In genomic region chr9:72753261-72753893, GRCh38 we compare ENCODE assay signal across 9 cellular contexts.
DNase-seq lines count a peak whose midpoint lies in the region; ATAC-seq and TF ChIP-seq lines count a peak whose summit lies in the region.
"Had no signal": no experiment of that assay in that cellular context is flagged by ENCODE, and none has a peak within 500 bp of the region (broad histone marks: within the 10 kb centered on the region; RNA-seq: fewer than 3 reads in every experiment).

No MANE protein-coding gene starts in this region.

- H3K36me3 ChIP-seq in OCI-LY3 (replicated peaks; ENCODE audit: low read depth, low read length) (no peaks in the 10 kb centered on the region), smooth muscle cell (ENCODE audit: low read depth) (no peaks in the 10 kb centered on the region)

- DNase-seq in GM13977 (ENCODE audit: low spot score) (no peak), fibroblast of villous mesenchyme (ENCODE audit: low read depth) (peak; percentile 28), smooth muscle cell (lab: John Stamatoyannopoulos, UW; ENCODE audit: unreplicated experiment) (no peak), NCI-H2107 (lab: John Stamatoyannopoulos, UW) (no peak), cardiac septum (ENCODE audit: low spot score) (no peak)
- DNase-seq: activated CD8-positive, alpha-beta memory T cell treated with anti-CD3 and anti-CD28 coated beads, Interleukin-2, amount 10 ng/mL, durations not matched to agents 7 days and 5 days; right cardiac atrium had no signal

- peak; percentile 13 for TF ChIP-seq CTCF in GM13977 (IDR thresholded peaks at IDR 0.05; ENCODE audit: extremely low read depth, insufficient read depth, missing control alignments)
- peak; percentile 35 for TF ChIP-seq CTCF in OCI-LY3 (IDR thresholded peaks at IDR 0.05; ENCODE audit: low read depth, low read length)
- TF ChIP-seq CTCF in fibroblast of villous mesenchyme (IDR thresholded peaks at IDR 0.05; ENCODE audit: insufficient read depth, low read depth, low read length) = peak; percentile 46
- peak; percentile 43 for TF ChIP-seq CTCF in smooth muscle cell (IDR thresholded peaks at IDR 0.05; ENCODE audit: borderline replicate concordance, insufficient read depth, poor library complexity, severe bottlenecking)

- H4K20me1 ChIP-seq in OCI-LY3 (ENCODE audit: insufficient read depth, low read length) (no peaks in the 10 kb centered on the region), smooth muscle cell (ENCODE audit: low read depth) (no peaks in the 10 kb centered on the region)

- H3F3A ChIP-seq in smooth muscle cell (ENCODE audit: low read depth) = no peaks in the 10 kb centered on the region

- no peak for ATAC-seq in HG02678 (IDR thresholded peaks at IDR 0.05; ENCODE audit: unreplicated experiment)
- ATAC-seq: activated CD8-positive, alpha-beta memory T cell treated with anti-CD3 and anti-CD28 coated beads, Interleukin-2, amount 10 ng/mL, durations not matched to agents 7 days and 5 days; right cardiac atrium had no signal

- H3K9me3 ChIP-seq in OCI-LY3 (ENCODE audit: insufficient read depth, low read length) (no peaks in the 10 kb centered on the region), smooth muscle cell (replicated peaks; ENCODE audit: low read depth) (no peaks in the 10 kb centered on the region)

- intact Hi-C loops in cardiac septum (cut with DNase I) = no loop called here

- H2AFZ ChIP-seq in OCI-LY3 (ENCODE audit: low read depth, low read length) (no peak overlapping the region), smooth muscle cell (ENCODE audit: low read depth) (no peak overlapping the region)

- H3K4me1 ChIP-seq in OCI-LY3 (ENCODE audit: low read length) = no peaks in the 10 kb centered on the region
- H3K4me1 ChIP-seq in smooth muscle cell (ENCODE audit: low read depth) = no peaks in the 10 kb centered on the region

- H3K4me2 ChIP-seq in OCI-LY3 (ENCODE audit: low read length) (no peak overlapping the region), smooth muscle cell (no peak overlapping the region)

- H3K4me3 ChIP-seq in OCI-LY3 (ENCODE audit: low read length) (no peak overlapping the region), fibroblast of villous mesenchyme (ENCODE audit: low read depth, low read length) (no peak overlapping the region), smooth muscle cell (no peak overlapping the region)

- 85% methylated on average over 8 of the region's 8 CpGs for WGBS in smooth muscle cell (ENCODE audit: low lambda C conversion rate)

- no peak overlapping the region for H3K9ac ChIP-seq in OCI-LY3 (ENCODE audit: low read length)
- no peak overlapping the region for H3K9ac ChIP-seq in smooth muscle cell (ENCODE audit: low read depth)

- H3K27ac ChIP-seq in OCI-LY3 (ENCODE audit: low read length) (no peak overlapping the region), smooth muscle cell (ENCODE audit: low read depth) (no peak overlapping the region)

- in situ Hi-C loops in GM13977 (cut with MboI; ENCODE audit: low pct_unique_long_range_greater_than_20kb, low sequenced_read_pairs, unreplicated experiment) = no loop called here

- peaks cover 18% of the 10 kb centered on the region for H3K27me3 ChIP-seq in OCI-LY3 (ENCODE audit: low read depth, low read length)
- H3K27me3 ChIP-seq in smooth muscle cell (ENCODE audit: low read depth) = no peaks in the 10 kb centered on the region

- H3K79me2 ChIP-seq in OCI-LY3 (ENCODE audit: low read length) = no peaks in the 10 kb centered on the region
- no peaks in the 10 kb centered on the region for H3K79me2 ChIP-seq in smooth muscle cell (ENCODE audit: low read depth)
